In the genomic region with DNA sequence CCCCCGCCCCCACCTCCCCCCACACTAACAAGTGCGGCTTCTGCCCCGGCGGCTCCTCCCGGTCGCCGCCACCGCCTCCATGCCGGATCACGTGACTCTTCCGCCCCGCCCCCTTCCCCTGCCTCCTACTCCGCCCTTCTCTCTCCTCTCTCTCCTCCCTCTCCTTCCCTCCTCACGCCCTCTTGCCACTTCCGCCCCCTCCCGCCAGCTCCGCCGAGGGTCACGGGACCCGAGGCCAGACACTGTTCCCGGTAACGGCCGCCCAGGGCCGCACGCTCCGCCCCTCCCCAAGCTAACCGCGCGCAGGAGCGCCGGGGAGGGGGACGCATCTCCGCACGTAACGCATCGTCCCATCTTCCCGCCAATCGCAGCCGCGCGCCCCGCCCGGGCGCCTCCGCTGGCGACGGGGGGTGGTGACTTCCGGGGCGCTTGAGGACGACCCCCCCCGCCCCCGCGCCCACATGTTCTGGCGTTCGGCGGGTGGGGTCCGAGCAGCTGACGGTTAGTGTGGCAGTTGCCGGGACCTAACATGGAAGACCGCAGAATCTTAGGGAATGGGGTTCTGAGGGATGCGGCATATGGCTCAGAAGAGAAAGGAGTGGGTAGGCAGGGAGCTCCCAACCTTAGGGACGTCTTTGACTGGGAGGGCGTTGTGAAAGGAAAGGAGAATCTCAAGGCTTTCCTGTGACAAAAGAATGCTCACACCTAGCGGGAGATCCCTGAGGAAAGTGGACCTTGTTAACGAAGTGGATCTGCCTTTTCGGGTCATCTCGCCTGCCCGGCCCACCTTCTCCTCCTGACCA, we compare ENCODE assay signal across 8 cellular contexts. TPM values are rescaled to one million over a fixed set of nuclear protein-coding genes. Genes with fewer than 3 reads are reported as not detected.
A peak's percentile ranks its signal among the peaks of the same experiment; 100 is the strongest.
DNase-seq lines count a peak whose midpoint lies in the region; ATAC-seq and FAIRE-seq lines count a peak whose summit lies in the region.

A gene with protein sequence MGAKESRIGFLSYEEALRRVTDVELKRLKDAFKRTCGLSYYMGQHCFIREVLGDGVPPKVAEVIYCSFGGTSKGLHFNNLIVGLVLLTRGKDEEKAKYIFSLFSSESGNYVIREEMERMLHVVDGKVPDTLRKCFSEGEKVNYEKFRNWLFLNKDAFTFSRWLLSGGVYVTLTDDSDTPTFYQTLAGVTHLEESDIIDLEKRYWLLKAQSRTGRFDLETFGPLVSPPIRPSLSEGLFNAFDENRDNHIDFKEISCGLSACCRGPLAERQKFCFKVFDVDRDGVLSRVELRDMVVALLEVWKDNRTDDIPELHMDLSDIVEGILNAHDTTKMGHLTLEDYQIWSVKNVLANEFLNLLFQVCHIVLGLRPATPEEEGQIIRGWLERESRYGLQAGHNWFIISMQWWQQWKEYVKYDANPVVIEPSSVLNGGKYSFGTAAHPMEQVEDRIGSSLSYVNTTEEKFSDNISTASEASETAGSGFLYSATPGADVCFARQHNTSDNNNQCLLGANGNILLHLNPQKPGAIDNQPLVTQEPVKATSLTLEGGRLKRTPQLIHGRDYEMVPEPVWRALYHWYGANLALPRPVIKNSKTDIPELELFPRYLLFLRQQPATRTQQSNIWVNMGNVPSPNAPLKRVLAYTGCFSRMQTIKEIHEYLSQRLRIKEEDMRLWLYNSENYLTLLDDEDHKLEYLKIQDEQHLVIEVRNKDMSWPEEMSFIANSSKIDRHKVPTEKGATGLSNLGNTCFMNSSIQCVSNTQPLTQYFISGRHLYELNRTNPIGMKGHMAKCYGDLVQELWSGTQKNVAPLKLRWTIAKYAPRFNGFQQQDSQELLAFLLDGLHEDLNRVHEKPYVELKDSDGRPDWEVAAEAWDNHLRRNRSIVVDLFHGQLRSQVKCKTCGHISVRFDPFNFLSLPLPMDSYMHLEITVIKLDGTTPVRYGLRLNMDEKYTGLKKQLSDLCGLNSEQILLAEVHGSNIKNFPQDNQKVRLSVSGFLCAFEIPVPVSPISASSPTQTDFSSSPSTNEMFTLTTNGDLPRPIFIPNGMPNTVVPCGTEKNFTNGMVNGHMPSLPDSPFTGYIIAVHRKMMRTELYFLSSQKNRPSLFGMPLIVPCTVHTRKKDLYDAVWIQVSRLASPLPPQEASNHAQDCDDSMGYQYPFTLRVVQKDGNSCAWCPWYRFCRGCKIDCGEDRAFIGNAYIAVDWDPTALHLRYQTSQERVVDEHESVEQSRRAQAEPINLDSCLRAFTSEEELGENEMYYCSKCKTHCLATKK (N-terminal part only) (minus strand): TSS at position 92 of the 803 bp plus-strand sequence. CDS start 194 bp downstream, outside the sequence.

- H3K4me3 ChIP-seq in BLaER1, result peak within 1 kb of the TSS; percentile 93

- peak within 1 kb of the TSS; percentile 94 for H3K9ac ChIP-seq in BLaER1

- H4K20me1 ChIP-seq in BLaER1, result peaks cover 35% of the 10 kb centered on the region

- peaks cover 4% of the 10 kb centered on the region for H3K36me3 Mint-ChIP-seq in activated CD4-positive, alpha-beta T cell treated with anti-CD3 and anti-CD28 coated beads, Interleukin-2, amount 10 ng/mL, durations not matched to agents 7 days and 5 days (ENCODE audit: low read depth)

- peaks cover 50% of the 10 kb centered on the region for H3K4me1 ChIP-seq in BLaER1

- no peaks in the 10 kb centered on the region for H3K36me3 ChIP-seq in BLaER1

- ATAC-seq in HG03457 (IDR thresholded peaks at IDR 0.05; ENCODE audit: unreplicated experiment) (peak; percentile 70), left lobe of liver (peak; percentile 92)

- peak within 1 kb of the TSS; percentile 87 for H3K4me2 ChIP-seq in BLaER1

- CTCF ChIA-PET in activated CD4-positive, alpha-beta T cell treated with anti-CD3 and anti-CD28 coated beads, Interleukin-2, amount 10 ng/mL, durations not matched to agents 7 days and 5 days (lab: Charles Lee), result interaction anchor here (0.6 to 1.6 kb wide), 4 partner anchors 9 to 568 kb away, joined by 3 to 8 read pairs (median 3); no protein-coding TSS in a partner anchor

- H3K9me3 ChIP-seq in BLaER1, result no peaks in the 10 kb centered on the region

- peak; percentile 75 for DNase-seq in GM19239 (ENCODE audit: insufficient read length, low spot score)
- DNase-seq in NCI-H526 (lab: John Stamatoyannopoulos, UW), result peak; percentile 96 to 99
- DNase-seq in activated CD4-positive, alpha-beta T cell treated with anti-CD3 and anti-CD28 coated beads, Interleukin-2, amount 10 ng/mL, durations not matched to agents 7 days and 5 days, result peak; percentile 99
- DNase-seq in cortex of kidney (lab: John Stamatoyannopoulos, UW), result peak; percentile 83
- DNase-seq in left lobe of liver (ENCODE audit: low spot score), result peak; percentile 99
- peak; percentile 98 for DNase-seq in stimulated activated CD4-positive, alpha-beta T cell treated with anti-CD3 and anti-CD28 coated beads, Interleukin-2, amount 100 ng/mL, for 4 hours (ENCODE audit: low read depth)

- H3K27me3 ChIP-seq in BLaER1, result no peaks in the 10 kb centered on the region

- H3K27ac Mint-ChIP-seq in activated CD4-positive, alpha-beta T cell treated with anti-CD3 and anti-CD28 coated beads, Interleukin-2, amount 10 ng/mL, durations not matched to agents 7 days and 5 days, result peak within 1 kb of the TSS; percentile 98

- peak within 1 kb of the TSS; percentile 85 for H3K4me3 Mint-ChIP-seq in activated CD4-positive, alpha-beta T cell treated with anti-CD3 and anti-CD28 coated beads, Interleukin-2, amount 10 ng/mL, durations not matched to agents 7 days and 5 days

- peak; percentile 81 for FAIRE-seq in GM19239 (lab: Jason Lieb, UNC)

- no peaks in the 10 kb centered on the region for H3K27me3 Mint-ChIP-seq in activated CD4-positive, alpha-beta T cell treated with anti-CD3 and anti-CD28 coated beads, Interleukin-2, amount 10 ng/mL, durations not matched to agents 7 days and 5 days

- POLR2A ChIA-PET in activated CD4-positive, alpha-beta T cell treated with anti-CD3 and anti-CD28 coated beads, Interleukin-2, amount 10 ng/mL, durations not matched to agents 7 days and 5 days (lab: Charles Lee), result interaction anchor here (0.7 kb wide), 1 partner anchor 37 kb away, joined by 3 read pairs; no protein-coding TSS in a partner anchor

- peaks cover 46% of the 10 kb centered on the region for H3K4me1 Mint-ChIP-seq in activated CD4-positive, alpha-beta T cell treated with anti-CD3 and anti-CD28 coated beads, Interleukin-2, amount 10 ng/mL, durations not matched to agents 7 days and 5 days

- no peaks in the 10 kb centered on the region for H3K9me3 Mint-ChIP-seq in activated CD4-positive, alpha-beta T cell treated with anti-CD3 and anti-CD28 coated beads, Interleukin-2, amount 10 ng/mL, durations not matched to agents 7 days and 5 days

- peak within 1 kb of the TSS; percentile 92 for H3K27ac ChIP-seq in BLaER1

RNA-seq across cellular contexts. Expression of the gene that starts here (rescaled TPM):
- total RNA-seq in activated CD4-positive, alpha-beta T cell treated with anti-CD3 and anti-CD28 coated beads, Interleukin-2, amount 10 ng/mL, durations not matched to agents 7 days and 5 days, result 10 to 100 TPM; 31.7 to 34.0 TPM
- total RNA-seq in left lobe of liver, result 25.9 TPM

Comparison
In these comparisons a context has a peak if more than half of its experiments do, and no peak if none do; other contexts are left out.
1. Peak in every context shown above with its lines: DNase-seq, ATAC-seq, H3K4me3 ChIP-seq and H3K27ac ChIP-seq.